In genomic region chr6:163180874-163181541, GRCh38 we compare ENCODE assay signal across 8 cellular contexts.
DNase-seq lines count a peak whose midpoint lies in the region; ATAC-seq and TF ChIP-seq lines count a peak whose summit lies in the region.

No MANE protein-coding gene starts in this region.

- H3K9ac ChIP-seq in skeletal muscle satellite cell (ENCODE audit: low read depth, low read length) (no peak overlapping the region), MM.1S (ENCODE audit: low read length) (no peak overlapping the region)

- TF ChIP-seq CTCF in ascending aorta (IDR thresholded peaks at IDR 0.05) (peak; percentile 42 to 74 (median 46)), MM.1S (IDR thresholded peaks at IDR 0.05; ENCODE audit: low read length) (no peak)

- H3K36me3 ChIP-seq in ascending aorta: no peaks in the 10 kb centered on the region
- no peaks in the 10 kb centered on the region for H3K36me3 ChIP-seq in skeletal muscle satellite cell (ENCODE audit: insufficient read depth, low read length)
- H3K36me3 ChIP-seq in MM.1S (replicated peaks; ENCODE audit: insufficient read depth, low read length): no peaks in the 10 kb centered on the region

- H4K20me1 ChIP-seq in MM.1S (ENCODE audit: insufficient read depth, low read length): no peaks in the 10 kb centered on the region

- no peaks in the 10 kb centered on the region for H3K9me3 ChIP-seq in ascending aorta
- no peaks in the 10 kb centered on the region for H3K9me3 ChIP-seq in skeletal muscle satellite cell (replicated peaks; ENCODE audit: low read length)
- no peaks in the 10 kb centered on the region for H3K9me3 ChIP-seq in MM.1S (replicated peaks; ENCODE audit: insufficient read depth, low read length)

- H3K79me2 ChIP-seq in MM.1S (ENCODE audit: low read length): no peaks in the 10 kb centered on the region

- H2AFZ ChIP-seq in MM.1S (ENCODE audit: low read length): no peak overlapping the region

- no peaks in the 10 kb centered on the region for H3K27me3 ChIP-seq in ascending aorta
- H3K27me3 ChIP-seq in skeletal muscle satellite cell (ENCODE audit: control insufficient read depth, insufficient read depth, low read length): no peaks in the 10 kb centered on the region
- no peaks in the 10 kb centered on the region for H3K27me3 ChIP-seq in MM.1S (replicated peaks; ENCODE audit: insufficient read depth, low read length)

- intact Hi-C loops in ascending aorta (cut with DNase I): loop anchor here (5.0 kb wide), 1 partner anchor 776 kb away; no protein-coding TSS in a partner anchor

- no peak for ATAC-seq in HG03354 (IDR thresholded peaks at IDR 0.05; ENCODE audit: poor library complexity, severe bottlenecking, unreplicated experiment)

- no peaks in the 10 kb centered on the region for H3F3A ChIP-seq in MM.1S (ENCODE audit: insufficient read depth, low read length)

- no peak overlapping the region for H3K27ac ChIP-seq in ascending aorta
- no peak overlapping the region for H3K27ac ChIP-seq in MM.1S (ENCODE audit: low read length)

- DNase-seq in CMK (ENCODE audit: low read depth) (peak; percentile 3), HuH-7 (ENCODE audit: low spot score) (peak; percentile 96), ascending aorta (ENCODE audit: low spot score in 2 of 2) (peak; percentile 37 to 79), hippocampal formation (lab: John Stamatoyannopoulos, UW) (peak; percentile 92 to 98), MM.1S (no peak), NK-92 (lab: John Stamatoyannopoulos, UW; ENCODE audit: unreplicated experiment) (no peak)

- peak overlapping the region; percentile 55 for H3K4me2 ChIP-seq in skeletal muscle satellite cell (ENCODE audit: low read length)
- H3K4me2 ChIP-seq in MM.1S (ENCODE audit: low read depth, low read length): no peak overlapping the region

- no peaks in the 10 kb centered on the region for H3K9me2 ChIP-seq in MM.1S (replicated peaks; ENCODE audit: insufficient read depth, low read length)

- H3K4me3 ChIP-seq in ascending aorta (no peak overlapping the region), skeletal muscle satellite cell (ENCODE audit: low read length) (no peak overlapping the region), MM.1S (ENCODE audit: low read length) (no peak overlapping the region)

- H3K4me1 ChIP-seq in ascending aorta (no peaks in the 10 kb centered on the region), skeletal muscle satellite cell (ENCODE audit: control insufficient read depth, insufficient read depth, low read length) (no peaks in the 10 kb centered on the region), MM.1S (ENCODE audit: low read length) (no peaks in the 10 kb centered on the region)

Comparison
In these comparisons a context has a peak if more than half of its experiments do, and no peak if none do; other contexts are left out.
1. DNase-seq: peak in CMK (single experiment), HuH-7 (single experiment), ascending aorta (2 of 2) and hippocampal formation (2 of 2); none in MM.1S (single experiment) and NK-92 (single experiment).